Comparison of ENCODE assay signal across 25 cellular contexts in genomic region chr16:734981-735881, GRCh38. TPM values are rescaled to one million over a fixed set of nuclear protein-coding genes. Genes with fewer than 3 reads are reported as not detected.
DNase-seq lines count a peak whose midpoint lies in the region; ATAC-seq, FAIRE-seq and TF ChIP-seq lines count a peak whose summit lies in the region.
"Had no signal": no experiment of that assay in that cellular context is flagged by ENCODE, and none has a peak within 500 bp of the region (broad histone marks: within the 10 kb centered on the region; RNA-seq: fewer than 3 reads in every experiment).

No MANE protein-coding gene starts in this region.

- ATAC-seq in activated CD4-positive, alpha-beta T cell treated with anti-CD3 and anti-CD28 coated beads for 36 hours = no peak
- ATAC-seq in HG03045 (IDR thresholded peaks at IDR 0.05; ENCODE audit: unreplicated experiment) = no peak
- ATAC-seq: A549; heart right ventricle; left lobe of liver; naive thymus-derived CD8-positive, alpha-beta T cell; pancreas; right cardiac atrium; SK-N-SH treated with all-trans-retinoic acid at 6 μM for 48 hours had no signal

- H2AFZ ChIP-seq in MM.1S (ENCODE audit: low read length) (no peak overlapping the region), astrocyte (ENCODE audit: low read depth, low read length) (no peak overlapping the region)

- no peak for TF ChIP-seq CTCF in 22Rv1 (IDR thresholded peaks at IDR 0.05)
- no peak for TF ChIP-seq CTCF in MM.1S (IDR thresholded peaks at IDR 0.05; ENCODE audit: low read length)
- no peak for TF ChIP-seq CTCF in astrocyte (IDR thresholded peaks at IDR 0.05; ENCODE audit: insufficient read depth, low read depth, low read length)

- peak overlapping the region; percentile 4; the same call in 1 of the 2 replicates for H3K9ac ChIP-seq in MM.1S (ENCODE audit: low read length)
- no peak overlapping the region for H3K9ac ChIP-seq in astrocyte (ENCODE audit: low read length)

- DNase-seq in activated CD4-positive, alpha-beta T cell treated with anti-CD3 and anti-CD28 coated beads for 36 hours = peak; percentile 36
- DNase-seq in activated CD4-positive, alpha-beta T cell treated with anti-CD3 and anti-CD28 coated beads, Interleukin-2, amount 50 U/mL, for 48 hours = no peak
- DNase-seq in MM.1S = no peak
- DNase-seq in astrocyte (ENCODE audit: low read depth) = no peak
- no peak for DNase-seq in H54 (ENCODE audit: insufficient read length, low spot score)
- DNase-seq in NCI-H510A (lab: John Stamatoyannopoulos, UW) = no peak
- DNase-seq: cerebellar nuclear complex; naive thymus-derived CD8-positive, alpha-beta T cell; NCI-H1092 treated with DMSO at 0.1 percent for 48 hours; NCI-H2081 treated with DMSO at 0.1 percent for 48 hours; NCI-H446; NK-92 treated with Interleukin-12 subunit alpha and Interleukin-12 subunit beta, amount 100 ng/mL, for 24 hours; stimulated activated CD4-positive, alpha-beta T cell treated with anti-CD3 and anti-CD28 coated beads, Interleukin-12 subunit alpha, Interleukin-12 subunit beta, amount 100 ng/mL, for 4 hours; T1000 had no signal

- H3K4me3 ChIP-seq in MM.1S (ENCODE audit: low read length) = no peak overlapping the region
- no peak overlapping the region for H3K4me3 ChIP-seq in astrocyte (ENCODE audit: insufficient read depth, low read depth, low read length)
- H3K4me3 ChIP-seq: A549, ascending aorta, heart right ventricle, pancreas had no signal

- H3K9me3 Mint-ChIP-seq in activated CD4-positive, alpha-beta T cell treated with anti-CD3 and anti-CD28 coated beads for 36 hours (ENCODE audit: low read depth) = no peaks in the 10 kb centered on the region
- no peaks in the 10 kb centered on the region for H3K9me3 Mint-ChIP-seq in astrocyte (ENCODE audit: unreplicated experiment)
- H3K9me3 Mint-ChIP-seq: activated naive CD4-positive, alpha-beta T cell treated with anti-CD3 and anti-CD28 coated beads, Interleukin-2, amount 10 ng/mL, durations not matched to agents 7 days and 5 days; mesothelial cell of epicardium; naive thymus-derived CD8-positive, alpha-beta T cell had no signal

- peaks cover 25% of the 10 kb centered on the region for H3F3A ChIP-seq in MM.1S (ENCODE audit: insufficient read depth, low read length)

- FAIRE-seq in astrocyte (lab: Jason Lieb, UNC) (no peak), H54 (lab: Jason Lieb, UNC) (no peak)
- FAIRE-seq: A549, pancreas had no signal

- peak overlapping the region; percentile 49 for H3K27ac Mint-ChIP-seq in activated CD4-positive, alpha-beta T cell treated with anti-CD3 and anti-CD28 coated beads for 36 hours
- peak overlapping the region; percentile 62 for H3K27ac Mint-ChIP-seq in astrocyte (ENCODE audit: unreplicated experiment)
- H3K27ac Mint-ChIP-seq: mesothelial cell of epicardium had no signal

- POLR2A ChIA-PET in activated CD4-positive, alpha-beta T cell treated with anti-CD3 and anti-CD28 coated beads for 36 hours (lab: Charles Lee) = interaction anchor here (1.3 kb wide), 1 partner anchor 53 kb away, joined by 4 read pairs; the partner anchor contains the start of genes CHTF18 and RPUSD1

- H3K27me3 ChIP-seq in MM.1S (replicated peaks; ENCODE audit: insufficient read depth, low read length) (no peaks in the 10 kb centered on the region), astrocyte (ENCODE audit: insufficient read depth, low read length) (no peaks in the 10 kb centered on the region)
- H3K27me3 ChIP-seq: ascending aorta, heart right ventricle, pancreas had no signal

- H3K79me2 ChIP-seq in MM.1S (ENCODE audit: low read length) (peaks cover 10% of the 10 kb centered on the region), astrocyte (ENCODE audit: insufficient read depth, low read length) (peaks cover 9% of the 10 kb centered on the region)

- H3K4me1 ChIP-seq in MM.1S (ENCODE audit: low read length) = peaks cover 38% of the 10 kb centered on the region
- peaks cover 7% of the 10 kb centered on the region for H3K4me1 ChIP-seq in astrocyte (ENCODE audit: insufficient read depth, low read length)

- no peak for TF ChIP-seq POLR2A in H54 (IDR thresholded peaks at IDR 0.05; ENCODE audit: low read depth, low read length)

- peak overlapping the region; percentile 69 for H3K4me2 ChIP-seq in MM.1S (ENCODE audit: low read depth, low read length)
- H3K4me2 ChIP-seq in astrocyte (ENCODE audit: low read length) = no peak overlapping the region
- H3K4me2 ChIP-seq: A549 had no signal

- no peaks in the 10 kb centered on the region for H3K9me2 ChIP-seq in MM.1S (replicated peaks; ENCODE audit: insufficient read depth, low read length)

- H3K4me3 Mint-ChIP-seq in activated CD4-positive, alpha-beta T cell treated with anti-CD3 and anti-CD28 coated beads for 36 hours = no peak overlapping the region
- no peak overlapping the region for H3K4me3 Mint-ChIP-seq in astrocyte (ENCODE audit: unreplicated experiment)
- H3K4me3 Mint-ChIP-seq: activated naive CD4-positive, alpha-beta T cell treated with anti-CD3 and anti-CD28 coated beads, Interleukin-2, amount 10 ng/mL, durations not matched to agents 7 days and 5 days; mesothelial cell of epicardium had no signal

- peaks cover 30% of the 10 kb centered on the region for H3K4me1 Mint-ChIP-seq in activated CD4-positive, alpha-beta T cell treated with anti-CD3 and anti-CD28 coated beads for 36 hours
- H3K4me1 Mint-ChIP-seq in astrocyte (ENCODE audit: low read depth, unreplicated experiment) = peaks cover 2% of the 10 kb centered on the region

- H4K20me1 ChIP-seq in MM.1S (ENCODE audit: insufficient read depth, low read length) (no peaks in the 10 kb centered on the region), astrocyte (ENCODE audit: insufficient read depth, low read length) (peaks cover 5% of the 10 kb centered on the region)

- H3K27ac ChIP-seq in 22Rv1 = peak overlapping the region; percentile 96
- peak overlapping the region; percentile 79; the same call in 1 of the 2 replicates for H3K27ac ChIP-seq in MM.1S (ENCODE audit: low read length)
- no peak overlapping the region for H3K27ac ChIP-seq in astrocyte (ENCODE audit: low read depth, low read length)
- H3K27ac ChIP-seq: A549, ascending aorta, heart right ventricle, pancreas had no signal

- H3K9me3 ChIP-seq in MM.1S (replicated peaks; ENCODE audit: insufficient read depth, low read length) = no peaks in the 10 kb centered on the region
- H3K9me3 ChIP-seq in astrocyte (ENCODE audit: insufficient read depth, low read depth, low read length) = no peaks in the 10 kb centered on the region
- H3K9me3 ChIP-seq: A549, ascending aorta, heart right ventricle, pancreas had no signal

- intact Hi-C loops in activated CD4-positive, alpha-beta T cell treated with anti-CD3 and anti-CD28 coated beads for 36 hours (cut with DNase I, micrococcal nuclease) = loop anchor here in 1 of 2 experiments (5.0 kb wide), 1 partner anchor 577 kb away; no protein-coding TSS in a partner anchor

- H3K36me3 ChIP-seq in MM.1S (replicated peaks; ENCODE audit: insufficient read depth, low read length) (no peaks in the 10 kb centered on the region), astrocyte (ENCODE audit: insufficient read depth, low read length) (peaks cover 6% of the 10 kb centered on the region)

- no peaks in the 10 kb centered on the region for H3K27me3 Mint-ChIP-seq in activated CD4-positive, alpha-beta T cell treated with anti-CD3 and anti-CD28 coated beads for 36 hours
- no peaks in the 10 kb centered on the region for H3K27me3 Mint-ChIP-seq in astrocyte (ENCODE audit: low read depth, unreplicated experiment)
- H3K27me3 Mint-ChIP-seq: activated naive CD4-positive, alpha-beta T cell treated with anti-CD3 and anti-CD28 coated beads, Interleukin-2, amount 10 ng/mL, durations not matched to agents 7 days and 5 days; naive thymus-derived CD8-positive, alpha-beta T cell had no signal

- H3K36me3 Mint-ChIP-seq in activated CD4-positive, alpha-beta T cell treated with anti-CD3 and anti-CD28 coated beads for 36 hours (ENCODE audit: low read depth) = peaks cover 27% of the 10 kb centered on the region
- H3K36me3 Mint-ChIP-seq in astrocyte (ENCODE audit: low read depth, unreplicated experiment) = peaks cover 15% of the 10 kb centered on the region

- CTCF ChIA-PET in activated CD4-positive, alpha-beta T cell treated with anti-CD3 and anti-CD28 coated beads for 36 hours (lab: Charles Lee) = interaction anchor here (0.6 to 2.1 kb wide), 4 partner anchors 8 to 33 kb away, joined by 3 to 15 read pairs (median 5); partner anchors contain the start of gene ANTKMT

RNA-seq across cellular contexts. Expression of gene CIAO3, which starts 5.6 kb away (rescaled TPM):
- total RNA-seq in activated CD4-positive, alpha-beta T cell treated with anti-CD3 and anti-CD28 coated beads for 36 hours = 10 to 100 TPM; 28.3 to 31.9 TPM
- total RNA-seq in astrocyte = 18.5 and 19.6 TPM in 2 replicates

RNA-seq across cellular contexts. Expression of gene HAGHL, which starts 8.3 kb away (rescaled TPM):
- 10 to 100 TPM; 10.0 to 11.7 TPM for total RNA-seq in activated CD4-positive, alpha-beta T cell treated with anti-CD3 and anti-CD28 coated beads for 36 hours
- total RNA-seq in astrocyte = 15.5 and 17.6 TPM in 2 replicates

RNA-seq across cellular contexts. Expression of gene CCDC78, which starts 9.0 kb away (rescaled TPM):
- total RNA-seq in activated CD4-positive, alpha-beta T cell treated with anti-CD3 and anti-CD28 coated beads for 36 hours = 1 to 10 TPM; 1.8 to 2.4 TPM
- 2.1 and 4.7 TPM in 2 replicates for total RNA-seq in astrocyte

RNA-seq across cellular contexts. Expression of gene ANTKMT, which starts 14.3 kb away (rescaled TPM):
- 10 to 100 TPM; 13.3 to 27.0 TPM for total RNA-seq in activated CD4-positive, alpha-beta T cell treated with anti-CD3 and anti-CD28 coated beads for 36 hours
- total RNA-seq in astrocyte = 22.6 and 26.6 TPM in 2 replicates

RNA-seq across cellular contexts. Expression of gene METRN, which starts 20.3 kb away (rescaled TPM):
- total RNA-seq in activated CD4-positive, alpha-beta T cell treated with anti-CD3 and anti-CD28 coated beads for 36 hours = 10 to 100 TPM; 11.1 to 13.3 TPM
- total RNA-seq in astrocyte = 30.1 and 31.5 TPM in 2 replicates
